In genomic region chr12:95446511-95446910, GRCh38 we compare ENCODE assay signal across 9 cellular contexts. TPM values are rescaled to one million over a fixed set of nuclear protein-coding genes. Genes with fewer than 3 reads are reported as not detected.
DNase-seq lines count a peak whose midpoint lies in the region; ATAC-seq and TF ChIP-seq lines count a peak whose summit lies in the region.
"Had no signal": no experiment of that assay in that cellular context is flagged by ENCODE, and none has a peak within 500 bp of the region (broad histone marks: within the 10 kb centered on the region; RNA-seq: fewer than 3 reads in every experiment).

No MANE protein-coding gene starts in this region.

- H3K36me3 Mint-ChIP-seq in stimulated activated memory B cell treated with anti-CD40 and anti-IgM and Interleukin-4, amounts not matched to agents 10 μg/mL and 1 μg/mL and 100 μg/mL, for 72 hours, result no peaks in the 10 kb centered on the region

- ATAC-seq in stimulated activated memory B cell treated with anti-CD40 and anti-IgM and Interleukin-4, amounts not matched to agents 10 μg/mL and 1 μg/mL and 100 μg/mL, for 72 hours, result no peak
- no peak for ATAC-seq in GM21515 (IDR thresholded peaks at IDR 0.05; ENCODE audit: unreplicated experiment)

- no peak for TF ChIP-seq CTCF in epithelial cell of proximal tubule (conservative IDR thresholded peaks at IDR 0.05; ENCODE audit: low read depth, low read length)

- peak overlapping the region; percentile 66 for H3K4me3 Mint-ChIP-seq in stimulated activated memory B cell treated with anti-CD40 and anti-IgM and Interleukin-4, amounts not matched to agents 10 μg/mL and 1 μg/mL and 100 μg/mL, for 72 hours

- peaks cover 3% of the 10 kb centered on the region for H3K9me3 Mint-ChIP-seq in stimulated activated memory B cell treated with anti-CD40 and anti-IgM and Interleukin-4, amounts not matched to agents 10 μg/mL and 1 μg/mL and 100 μg/mL, for 72 hours

- no peak overlapping the region for H3K27ac Mint-ChIP-seq in stimulated activated memory B cell treated with anti-CD40 and anti-IgM and Interleukin-4, amounts not matched to agents 10 μg/mL and 1 μg/mL and 100 μg/mL, for 72 hours

- peak overlapping the region; percentile 12 for H3K4me3 ChIP-seq in epithelial cell of proximal tubule (ENCODE audit: low read depth, low read length)

- peaks cover 11% of the 10 kb centered on the region for H3K4me1 Mint-ChIP-seq in stimulated activated memory B cell treated with anti-CD40 and anti-IgM and Interleukin-4, amounts not matched to agents 10 μg/mL and 1 μg/mL and 100 μg/mL, for 72 hours

- DNase-seq in HuH-7.5 (ENCODE audit: low spot score) (peak; percentile 52), epithelial cell of proximal tubule (ENCODE audit: low read depth) (no peak), left kidney (ENCODE audit: low read depth, low spot score) (peak; percentile 79), middle frontal gyrus (ENCODE audit: extremely low spot score, low spot score) (no peak), GM19238 (ENCODE audit: insufficient read length, low spot score) (no peak), NCI-H1930 (lab: John Stamatoyannopoulos, UW) (no peak)
- DNase-seq: activated CD4-positive, alpha-beta T cell treated with anti-CD3 and anti-CD28 coated beads for 48 hours had no signal

- H3K27me3 Mint-ChIP-seq in stimulated activated memory B cell treated with anti-CD40 and anti-IgM and Interleukin-4, amounts not matched to agents 10 μg/mL and 1 μg/mL and 100 μg/mL, for 72 hours, result peaks cover 10% of the 10 kb centered on the region

RNA-seq across cellular contexts. Expression of gene METAP2, which starts 27.4 kb away (rescaled TPM):
- 82.2 and 85.7 TPM in 2 replicates for total RNA-seq in epithelial cell of proximal tubule

Comparison
In these comparisons a context has a peak if more than half of its experiments do, and no peak if none do; other contexts are left out.
1. DNase-seq: peak in HuH-7.5 (single experiment) and left kidney (single experiment); none in epithelial cell of proximal tubule (single experiment), middle frontal gyrus (single experiment), GM19238 (single experiment) and NCI-H1930 (0 of 2).